1 cellular context compared by ENCODE assay signal in the genomic region with DNA sequence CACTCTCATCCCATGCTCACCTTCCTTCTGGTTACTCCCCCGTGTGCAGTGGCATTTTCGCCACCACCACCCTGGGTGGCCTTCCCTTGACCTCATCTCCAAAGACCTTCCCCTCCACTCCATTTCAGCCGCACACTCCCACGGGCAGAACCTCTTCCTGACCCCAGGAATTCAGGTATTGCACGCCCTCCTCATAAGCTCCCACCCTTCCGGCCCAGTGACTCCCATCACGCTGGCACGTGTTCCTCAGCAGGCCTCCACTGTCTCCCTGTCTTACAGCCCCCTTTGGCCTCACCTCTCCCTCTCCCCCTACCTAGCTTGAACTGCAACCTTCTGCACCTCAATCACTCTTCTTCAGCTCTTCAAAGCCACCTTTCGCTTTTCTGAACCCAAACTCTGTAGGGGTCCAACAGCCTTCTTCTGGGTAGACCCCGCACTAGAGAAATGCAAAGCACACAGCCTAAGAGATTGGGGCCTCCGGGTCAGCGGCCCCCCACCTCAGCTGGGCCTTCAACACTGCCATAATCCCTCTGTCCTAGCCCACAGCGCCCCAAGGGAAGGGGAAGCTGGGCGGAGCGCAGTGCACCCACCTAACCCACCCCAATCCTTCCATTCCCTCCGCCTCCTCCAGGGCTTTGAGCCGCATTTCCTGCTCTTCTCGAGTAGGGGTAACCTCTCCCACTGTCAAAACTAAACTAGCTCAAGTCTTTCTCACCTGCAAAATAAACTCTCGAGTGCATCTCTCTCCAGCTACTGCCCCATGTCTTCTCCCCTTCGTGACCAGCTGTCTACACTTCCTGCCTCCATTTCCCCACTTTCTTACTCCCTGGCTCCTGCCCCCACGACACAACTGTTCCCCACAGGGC.
TF ChIP-seq lines count a peak whose summit lies in the region.

No MANE protein-coding gene starts in this region.

TF ChIP-seq in WTC11, 78 proteins besides CTCF, POLR2A, EP300 and RAD21:
- TF ChIP-seq CREB1 (CRISPR knock-in tag; IDR thresholded peaks at IDR 0.05) (no peak), NFE2L1 (CRISPR knock-in tag; IDR thresholded peaks at IDR 0.05) (no peak)
- TF ChIP-seq, protein P1, sequence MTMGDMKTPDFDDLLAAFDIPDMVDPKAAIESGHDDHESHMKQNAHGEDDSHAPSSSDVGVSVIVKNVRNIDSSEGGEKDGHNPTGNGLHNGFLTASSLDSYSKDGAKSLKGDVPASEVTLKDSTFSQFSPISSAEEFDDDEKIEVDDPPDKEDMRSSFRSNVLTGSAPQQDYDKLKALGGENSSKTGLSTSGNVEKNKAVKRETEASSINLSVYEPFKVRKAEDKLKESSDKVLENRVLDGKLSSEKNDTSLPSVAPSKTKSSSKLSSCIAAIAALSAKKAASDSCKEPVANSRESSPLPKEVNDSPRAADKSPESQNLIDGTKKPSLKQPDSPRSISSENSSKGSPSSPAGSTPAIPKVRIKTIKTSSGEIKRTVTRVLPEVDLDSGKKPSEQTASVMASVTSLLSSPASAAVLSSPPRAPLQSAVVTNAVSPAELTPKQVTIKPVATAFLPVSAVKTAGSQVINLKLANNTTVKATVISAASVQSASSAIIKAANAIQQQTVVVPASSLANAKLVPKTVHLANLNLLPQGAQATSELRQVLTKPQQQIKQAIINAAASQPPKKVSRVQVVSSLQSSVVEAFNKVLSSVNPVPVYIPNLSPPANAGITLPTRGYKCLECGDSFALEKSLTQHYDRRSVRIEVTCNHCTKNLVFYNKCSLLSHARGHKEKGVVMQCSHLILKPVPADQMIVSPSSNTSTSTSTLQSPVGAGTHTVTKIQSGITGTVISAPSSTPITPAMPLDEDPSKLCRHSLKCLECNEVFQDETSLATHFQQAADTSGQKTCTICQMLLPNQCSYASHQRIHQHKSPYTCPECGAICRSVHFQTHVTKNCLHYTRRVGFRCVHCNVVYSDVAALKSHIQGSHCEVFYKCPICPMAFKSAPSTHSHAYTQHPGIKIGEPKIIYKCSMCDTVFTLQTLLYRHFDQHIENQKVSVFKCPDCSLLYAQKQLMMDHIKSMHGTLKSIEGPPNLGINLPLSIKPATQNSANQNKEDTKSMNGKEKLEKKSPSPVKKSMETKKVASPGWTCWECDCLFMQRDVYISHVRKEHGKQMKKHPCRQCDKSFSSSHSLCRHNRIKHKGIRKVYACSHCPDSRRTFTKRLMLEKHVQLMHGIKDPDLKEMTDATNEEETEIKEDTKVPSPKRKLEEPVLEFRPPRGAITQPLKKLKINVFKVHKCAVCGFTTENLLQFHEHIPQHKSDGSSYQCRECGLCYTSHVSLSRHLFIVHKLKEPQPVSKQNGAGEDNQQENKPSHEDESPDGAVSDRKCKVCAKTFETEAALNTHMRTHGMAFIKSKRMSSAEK (CRISPR knock-in tag; IDR thresholded peaks at IDR 0.05; ENCODE audit: borderline replicate concordance): no peak
